ENCODE assay signal across 9 cellular contexts in genomic region chr10:116743266-116744064, GRCh38. TPM values are rescaled to one million over a fixed set of nuclear protein-coding genes. Genes with fewer than 3 reads are reported as not detected.
DNase-seq lines count a peak whose midpoint lies in the region; ATAC-seq and TF ChIP-seq lines count a peak whose summit lies in the region.
"Had no signal": no experiment of that assay in that cellular context is flagged by ENCODE, and none has a peak within 500 bp of the region (broad histone marks: within the 10 kb centered on the region; RNA-seq: fewer than 3 reads in every experiment).

No MANE protein-coding gene starts in this region.

- no peaks in the 10 kb centered on the region for H3K36me3 Mint-ChIP-seq in CD8-positive, alpha-beta T cell

- POLR2A ChIA-PET in CD8-positive, alpha-beta T cell (lab: Charles Lee): interaction anchor here (1.2 kb wide), 1 partner anchor 9 kb away, joined by 3 read pairs; no protein-coding TSS in a partner anchor

- peaks cover 64% of the 10 kb centered on the region for H3K27me3 Mint-ChIP-seq in CD8-positive, alpha-beta T cell (ENCODE audit: low read depth)

- no peaks in the 10 kb centered on the region for H3K9me3 ChIP-seq in CD8-positive, alpha-beta T cell (ENCODE audit: low read length)
- no peaks in the 10 kb centered on the region for H3K9me3 ChIP-seq in RWPE2 (ENCODE audit: severe bottlenecking)
- H3K9me3 ChIP-seq in fibroblast of lung (ENCODE audit: control insufficient read depth, insufficient read depth, low read depth, low read length): no peaks in the 10 kb centered on the region
- no peaks in the 10 kb centered on the region for H3K9me3 ChIP-seq in prostate gland

- H3K4me3 ChIP-seq in CD8-positive, alpha-beta T cell (ENCODE audit: low read depth, low read length): no peak overlapping the region
- H3K4me3 ChIP-seq in RWPE2 (ENCODE audit: severe bottlenecking) (peak overlapping the region; percentile 72), fibroblast of lung (replicated peaks in 1 of 4; ENCODE audit: control extremely low read depth in 1 of 4, insufficient read depth in 1 of 4, low read depth in 3 of 4, low read length in 4 of 4) (peak overlapping the region in 2 of 4 experiments; percentile 2 to 66), prostate gland (peak overlapping the region; percentile 72 to 87)

- no peak for TF ChIP-seq POLR2A in prostate gland (IDR thresholded peaks at IDR 0.05)

- no peaks in the 10 kb centered on the region for H3K36me3 ChIP-seq in CD8-positive, alpha-beta T cell (ENCODE audit: insufficient read depth, low read length)
- H3K36me3 ChIP-seq in RWPE2 (ENCODE audit: low read depth) (no peaks in the 10 kb centered on the region), fibroblast of lung (ENCODE audit: control insufficient read depth, insufficient read depth, low read length) (no peaks in the 10 kb centered on the region), prostate gland (no peaks in the 10 kb centered on the region)

- H3K27me3 ChIP-seq in CD8-positive, alpha-beta T cell (ENCODE audit: insufficient read depth, low read length): peaks cover 27% of the 10 kb centered on the region
- no peaks in the 10 kb centered on the region for H3K27me3 ChIP-seq in RWPE2 (ENCODE audit: insufficient read depth, poor library complexity, severe bottlenecking)
- H3K27me3 ChIP-seq in fibroblast of lung (ENCODE audit: control insufficient read depth, insufficient read depth, low read length): no peaks in the 10 kb centered on the region
- H3K27me3 ChIP-seq in prostate gland (replicated peaks; ENCODE audit: insufficient read depth): no peaks in the 10 kb centered on the region

- no peak for TF ChIP-seq CTCF in CD8-positive, alpha-beta T cell (IDR thresholded peaks at IDR 0.05)
- TF ChIP-seq CTCF in RWPE2 (IDR thresholded peaks at IDR 0.05; ENCODE audit: poor library complexity, severe bottlenecking) (no peak), fibroblast of lung (conservative IDR thresholded peaks at IDR 0.05 in 1 of 2, IDR thresholded peaks at IDR 0.05 in 1 of 2; ENCODE audit: low read depth in 1 of 2, low read length in 2 of 2) (no peak), prostate gland (IDR thresholded peaks at IDR 0.05) (no peak)

- peaks cover 33% of the 10 kb centered on the region for H3K79me2 ChIP-seq in fibroblast of lung (ENCODE audit: control insufficient read depth, insufficient read depth, low read length)

- H3K27ac Mint-ChIP-seq in CD8-positive, alpha-beta T cell: no peak overlapping the region

- intact Hi-C loops in CD8-positive, alpha-beta T cell (cut with DNase I, micrococcal nuclease): no loop called here
- intact Hi-C loops in prostate gland (cut with DNase I): loop anchor here (5.0 kb wide), 1 partner anchor 51 kb away; no protein-coding TSS in a partner anchor

- no peak for DNase-seq in CD8-positive, alpha-beta T cell
- DNase-seq in RWPE2 (ENCODE audit: low spot score) (no peak), fibroblast of lung (ENCODE audit: low read depth in 2 of 2) (no peak), prostate gland (ENCODE audit: low spot score) (no peak), iPS-NIHi11 (ENCODE audit: low spot score) (no peak), HCEC 1CT (no peak), HuH-7 (ENCODE audit: low spot score) (no peak)
- DNase-seq: activated CD4-positive, alpha-beta T cell treated with anti-CD3 and anti-CD28 coated beads, Interleukin-2, amount 50 U/mL, for 1 hour had no signal

- 52% methylated on average over 24 of the region's 24 CpGs for WGBS in prostate gland

- H3K27ac ChIP-seq in CD8-positive, alpha-beta T cell (ENCODE audit: low read depth, low read length): no peak overlapping the region
- H3K27ac ChIP-seq in RWPE2 (ENCODE audit: poor library complexity, severe bottlenecking): peak overlapping the region; percentile 51
- no peak overlapping the region for H3K27ac ChIP-seq in fibroblast of lung (ENCODE audit: insufficient read depth, low read length)
- H3K27ac ChIP-seq in prostate gland: peak overlapping the region; percentile 79 to 81

- H3K4me1 ChIP-seq in CD8-positive, alpha-beta T cell (ENCODE audit: insufficient read depth, low read length): peaks cover 10% of the 10 kb centered on the region
- H3K4me1 ChIP-seq in RWPE2 (ENCODE audit: insufficient read depth, poor library complexity, severe bottlenecking) (peaks cover 11% of the 10 kb centered on the region), fibroblast of lung (ENCODE audit: control insufficient read depth, extremely low read depth, insufficient read depth, low read length) (peaks cover 7% of the 10 kb centered on the region), prostate gland (replicated peaks) (peaks cover 4% of the 10 kb centered on the region)

- H3K9me3 Mint-ChIP-seq in CD8-positive, alpha-beta T cell: no peaks in the 10 kb centered on the region

- no peak overlapping the region for H2AFZ ChIP-seq in fibroblast of lung (ENCODE audit: low read length)

- H3K4me3 Mint-ChIP-seq in CD8-positive, alpha-beta T cell: peak overlapping the region; percentile 74

- H3K4me2 ChIP-seq in fibroblast of lung (ENCODE audit: extremely low read depth, insufficient read depth, low read length): peak overlapping the region; percentile 86

- CTCF ChIA-PET in CD8-positive, alpha-beta T cell (lab: Charles Lee): no interaction called here

- H3K4me1 Mint-ChIP-seq in CD8-positive, alpha-beta T cell (ENCODE audit: low read depth): peaks cover 3% of the 10 kb centered on the region

- H4K20me1 ChIP-seq in fibroblast of lung (ENCODE audit: control insufficient read depth, extremely low read depth, insufficient read depth, low read length): no peaks in the 10 kb centered on the region

- ATAC-seq in CD8-positive, alpha-beta T cell: no peak
- ATAC-seq in RWPE2 (ENCODE audit: low read depth): no peak
- no peak for ATAC-seq in HG03025 (IDR thresholded peaks at IDR 0.05; ENCODE audit: low FRiP score, unreplicated experiment)

- no peak overlapping the region for H3K9ac ChIP-seq in fibroblast of lung (ENCODE audit: insufficient read depth, low read length)

RNA-seq across cellular contexts. Expression of gene HSPA12A, which starts 1.1 kb away (rescaled TPM):
- under 1 TPM; 0.08 to 0.78 TPM for total RNA-seq in CD8-positive, alpha-beta T cell
- total RNA-seq in fibroblast of lung: 9.5 and 15.7 TPM in 2 replicates
- 14.4 and 16.9 TPM in 2 replicates for polyA plus RNA-seq in fibroblast of lung
- polyA plus RNA-seq in fibroblast of lung (2012): 10.8 and 12.3 TPM in 2 replicates
- 16.5 and 34.2 TPM in 2 replicates for polyA minus RNA-seq in fibroblast of lung (ENCODE audit: low replicate concordance)
- 10 to 100 TPM in 1 of 2 donors, 1 to 10 TPM in 1; 5.7 to 19.4 TPM for total RNA-seq in prostate gland

Comparison
In these comparisons a context has a peak if more than half of its experiments do, and no peak if none do; other contexts are left out.
1. H3K27ac ChIP-seq: peak in RWPE2 (single experiment) and prostate gland (2 of 2); none in CD8-positive, alpha-beta T cell (single experiment) and fibroblast of lung (single experiment).